7 cellular contexts compared by ENCODE assay signal in genomic region chr2:45938649-45939511, GRCh38.
DNase-seq lines count a peak whose midpoint lies in the region; ATAC-seq, FAIRE-seq and TF ChIP-seq lines count a peak whose summit lies in the region.

No MANE protein-coding gene starts in this region.

- H3K27ac ChIP-seq in upper lobe of left lung: peak overlapping the region; percentile 35 to 79 (median 74)

- peak; percentile 85 to 91 for ATAC-seq in upper lobe of left lung (ENCODE audit: low FRiP score in 2 of 2)

- no peaks in the 10 kb centered on the region for H3K36me3 ChIP-seq in upper lobe of left lung

- no peak for TF ChIP-seq POLR2A in upper lobe of left lung (IDR thresholded peaks at IDR 0.05)

- no peaks in the 10 kb centered on the region for H3K27me3 Mint-ChIP-seq in activated T-cell treated with anti-CD3 and anti-CD28 coated beads, Interleukin-2, amount 50 U/mL, for 24 hours

- H3K27ac Mint-ChIP-seq in activated T-cell treated with anti-CD3 and anti-CD28 coated beads, Interleukin-2, amount 50 U/mL, for 24 hours: no peak overlapping the region

- H3K4me3 Mint-ChIP-seq in activated T-cell treated with anti-CD3 and anti-CD28 coated beads, Interleukin-2, amount 50 U/mL, for 24 hours: no peak overlapping the region

- H3K36me3 Mint-ChIP-seq in activated T-cell treated with anti-CD3 and anti-CD28 coated beads, Interleukin-2, amount 50 U/mL, for 24 hours (ENCODE audit: low read depth): no peaks in the 10 kb centered on the region

- 40 to 45% methylated on average over 13 of the region's 13 CpGs for WGBS in upper lobe of left lung, 2 donors

- no peaks in the 10 kb centered on the region for H3K9me3 Mint-ChIP-seq in activated T-cell treated with anti-CD3 and anti-CD28 coated beads, Interleukin-2, amount 50 U/mL, for 24 hours

- H3K4me1 ChIP-seq in upper lobe of left lung: peaks cover 36 to 62% (median 43%) of the 10 kb centered on the region in 4 donors

- TF ChIP-seq EP300 in upper lobe of left lung (IDR thresholded peaks at IDR 0.05): peak in 1 of 4 donors; percentile 65

- peak; percentile 85 for FAIRE-seq in HTR-8/SVneo (lab: Jason Lieb, UNC)

- no peak for TF ChIP-seq CTCF in upper lobe of left lung (IDR thresholded peaks at IDR 0.05)

- no peaks in the 10 kb centered on the region for H3K27me3 ChIP-seq in upper lobe of left lung

- DNase-seq in HTR-8/SVneo (ENCODE audit: insufficient read length, low spot score) (peak; percentile 91), astrocyte of the hippocampus (ENCODE audit: low read depth, low spot score) (peak; percentile 97), left kidney (ENCODE audit: low read depth, low spot score) (peak; percentile 91), upper lobe of left lung (peak in 1 of 2 donors; percentile 88)
- no peak for DNase-seq in activated CD4-positive, alpha-beta T cell treated with anti-CD3 and anti-CD28 coated beads, Interleukin-2, amount 50 U/mL, for 4 hours
- no peak for DNase-seq in stimulated activated CD4-positive, alpha-beta T cell treated with anti-CD3 and anti-CD28 coated beads, Interleukin-2, amount 100 ng/mL, for 24 hours
- no peak for DNase-seq in activated T-cell treated with anti-CD3 and anti-CD28 coated beads, Interleukin-2, amount 50 U/mL, for 24 hours

- peaks cover 3% of the 10 kb centered on the region for H3K4me1 Mint-ChIP-seq in activated T-cell treated with anti-CD3 and anti-CD28 coated beads, Interleukin-2, amount 50 U/mL, for 24 hours (ENCODE audit: low read depth)

- no peak overlapping the region for H3K4me3 ChIP-seq in upper lobe of left lung

- H3K9me3 ChIP-seq in upper lobe of left lung: no peaks in the 10 kb centered on the region

Comparison
In these comparisons a context has a peak if more than half of its experiments do, and no peak if none do; other contexts are left out.
1. DNase-seq: peak in HTR-8/SVneo (single experiment), astrocyte of the hippocampus (single experiment) and left kidney (single experiment); none in activated CD4-positive, alpha-beta T cell treated with anti-CD3 and anti-CD28 coated beads, Interleukin-2, amount 50 U/mL, for 4 hours (0 of 2), stimulated activated CD4-positive, alpha-beta T cell treated with anti-CD3 and anti-CD28 coated beads, Interleukin-2, amount 100 ng/mL, for 24 hours (0 of 2) and activated T-cell treated with anti-CD3 and anti-CD28 coated beads, Interleukin-2, amount 50 U/mL, for 24 hours (single experiment).